In the genomic region with DNA sequence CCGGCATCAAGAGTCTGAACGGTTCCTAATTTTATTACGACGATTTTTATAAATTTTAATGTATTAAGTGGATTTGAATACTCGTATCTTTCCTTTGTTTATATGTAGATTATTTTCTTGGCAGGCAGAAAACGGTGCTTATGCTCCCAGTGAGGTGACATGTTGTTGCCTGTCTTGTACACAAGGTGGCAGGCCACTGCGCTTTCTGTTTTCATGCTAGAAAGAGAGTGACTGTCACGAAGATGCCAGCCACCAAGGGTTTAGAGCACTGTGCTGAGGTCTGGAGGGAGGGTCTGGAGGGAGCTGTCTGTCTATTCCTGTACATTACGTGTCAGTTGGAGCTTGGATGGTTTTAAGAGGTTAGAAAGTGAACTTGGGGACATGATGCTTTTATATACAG, we compare ENCODE assay signal across 8 cellular contexts.
DNase-seq lines count a peak whose midpoint lies in the region; ATAC-seq and TF ChIP-seq lines count a peak whose summit lies in the region.

No MANE protein-coding gene starts in this region.

- 54 to 59% methylated on average over 9 of the region's 9 CpGs for WGBS in heart right ventricle, 2 donors

- ATAC-seq in HG02798 (IDR thresholded peaks at IDR 0.05; ENCODE audit: poor library complexity, unreplicated experiment) = peak; percentile 85
- ATAC-seq in heart right ventricle = peak in 2 of 8 donors; percentile 58 to 64
- no peak for ATAC-seq in HG02884 (IDR thresholded peaks at IDR 0.05; ENCODE audit: unreplicated experiment)

- intact Hi-C loops in heart right ventricle (cut with DNase I) = loop anchor here in 5 of 10 donors (5.0 to 10.0 kb wide), 3 partner anchors 241 to 251 kb away; no protein-coding TSS in a partner anchor

- H3K4me3 ChIP-seq in heart right ventricle = no peak overlapping the region

- no peaks in the 10 kb centered on the region for H3K36me3 ChIP-seq in heart right ventricle

- H3K4me1 ChIP-seq in heart right ventricle = no peaks in the 10 kb centered on the region

- no peak overlapping the region for H3K27ac ChIP-seq in heart right ventricle

- peaks cover 0 to 63% (median 0%) of the 10 kb centered on the region in 7 donors for H3K27me3 ChIP-seq in heart right ventricle

- TF ChIP-seq CTCF in GM12873 (IDR thresholded peaks at IDR 0.05; ENCODE audit: insufficient read depth, low read depth, low read length, missing control alignments) (peak; percentile 75), heart right ventricle (IDR thresholded peaks at IDR 0.05) (peak in 8 of 9 donors; percentile 19 to 67 (median 54))

- peak; percentile 42 for DNase-seq in 8988T
- peak; percentile 16 for DNase-seq in NCI-H82 treated with DMSO at 0.1 percent for 48 hours (lab: John Stamatoyannopoulos, UW; ENCODE audit: unreplicated experiment)
- peak; percentile 60 for DNase-seq in activated T-cell treated with anti-CD3 and anti-CD28 coated beads, Interleukin-2, amount 50 U/mL, for 48 hours
- DNase-seq in heart right ventricle = no peak
- DNase-seq in stimulated activated CD4-positive, alpha-beta T cell treated with anti-CD3 and anti-CD28 coated beads, Interleukin-1b, Interleukin-23, amount 100 ng/mL, for 24 hours (ENCODE audit: low read depth in 4 of 4, low spot score in 1 of 4) = peak in 3 of 4 experiments; percentile 9 to 15 (median 13)

- H3K9me3 ChIP-seq in heart right ventricle = no peaks in the 10 kb centered on the region

Comparison
In these comparisons a context has a peak if more than half of its experiments do, and no peak if none do; other contexts are left out.
1. DNase-seq: peak in 8988T (single experiment), NCI-H82 treated with DMSO at 0.1 percent for 48 hours (single experiment), activated T-cell treated with anti-CD3 and anti-CD28 coated beads, Interleukin-2, amount 50 U/mL, for 48 hours (2 of 2) and stimulated activated CD4-positive, alpha-beta T cell treated with anti-CD3 and anti-CD28 coated beads, Interleukin-1b, Interleukin-23, amount 100 ng/mL, for 24 hours (3 of 4); none in heart right ventricle (0 of 2).